ENCODE assay signal across 9 cellular contexts in genomic region chr16:29028457-29029167, GRCh38. TPM values are rescaled to one million over a fixed set of nuclear protein-coding genes. Genes with fewer than 3 reads are reported as not detected.
A peak's percentile ranks its signal among the peaks of the same experiment; 100 is the strongest.
DNase-seq lines count a peak whose midpoint lies in the region; ATAC-seq and TF ChIP-seq lines count a peak whose summit lies in the region.
"Had no signal": no experiment of that assay in that cellular context is flagged by ENCODE, and none has a peak within 500 bp of the region (broad histone marks: within the 10 kb centered on the region; RNA-seq: fewer than 3 reads in every experiment).

No MANE protein-coding gene starts in this region.

- TF ChIP-seq EP300 in sigmoid colon (IDR thresholded peaks at IDR 0.05): no peak

- peaks cover 0 to 7% (median 0%) of the 10 kb centered on the region in 3 donors for H3K27me3 ChIP-seq in sigmoid colon

- intact Hi-C loops in sigmoid colon (cut with DNase I): no loop called here

- H3K9me3 ChIP-seq in KOPT-K1 (ENCODE audit: insufficient read depth, low read length, poor library complexity, severe bottlenecking) (no peaks in the 10 kb centered on the region), sigmoid colon (no peaks in the 10 kb centered on the region)

- peak; percentile 32 for DNase-seq in activated CD4-positive, CD25-positive, alpha-beta regulatory T cell treated with anti-CD3 and anti-CD28 coated beads, Interleukin-2, amount 50 U/mL, for 72 hours
- DNase-seq in activated CD4-positive, CD25-positive, alpha-beta regulatory T cell (lab: John Stamatoyannopoulos, UW): no peak
- no peak for DNase-seq in central memory CD8-positive, alpha-beta T cell (ENCODE audit: low spot score in 2 of 2)
- peak; percentile 9 for DNase-seq in sigmoid colon
- no peak for DNase-seq in immature natural killer cell
- DNase-seq: NCI-H1417 had no signal

- H3K36me3 ChIP-seq in KOPT-K1 (ENCODE audit: insufficient read depth, low read length): no peaks in the 10 kb centered on the region
- no peaks in the 10 kb centered on the region for H3K36me3 ChIP-seq in sigmoid colon

- H3K4me1 ChIP-seq in sigmoid colon: no peaks in the 10 kb centered on the region

- peak in 1 of 2 donors; percentile 9 for TF ChIP-seq POLR2A in sigmoid colon (IDR thresholded peaks at IDR 0.05)

- H3K27ac ChIP-seq in KOPT-K1 (ENCODE audit: low read depth, low read length, poor library complexity, severe bottlenecking) (peak overlapping the region; percentile 93), sigmoid colon (no peak overlapping the region)

- H3K4me3 ChIP-seq in sigmoid colon: no peak overlapping the region

- H3K9me3 Mint-ChIP-seq in central memory CD8-positive, alpha-beta T cell: no peaks in the 10 kb centered on the region
- no peaks in the 10 kb centered on the region for H3K9me3 Mint-ChIP-seq in immature natural killer cell

- TF ChIP-seq CTCF in sigmoid colon (IDR thresholded peaks at IDR 0.05): no peak

- peak overlapping the region; percentile 32 for H3K4me3 Mint-ChIP-seq in central memory CD8-positive, alpha-beta T cell
- no peak overlapping the region for H3K4me3 Mint-ChIP-seq in immature natural killer cell

- H3K27me3 Mint-ChIP-seq in central memory CD8-positive, alpha-beta T cell: no peaks in the 10 kb centered on the region
- H3K27me3 Mint-ChIP-seq in immature natural killer cell (ENCODE audit: low read depth in 3 of 3): peaks cover 0 to 7% (median 1%) of the 10 kb centered on the region in 3 donors

- H3K36me3 Mint-ChIP-seq in central memory CD8-positive, alpha-beta T cell (ENCODE audit: insufficient read depth): peaks cover 4% of the 10 kb centered on the region
- no peaks in the 10 kb centered on the region for H3K36me3 Mint-ChIP-seq in immature natural killer cell

- peaks cover 36% of the 10 kb centered on the region for H3K4me1 Mint-ChIP-seq in central memory CD8-positive, alpha-beta T cell
- H3K4me1 Mint-ChIP-seq in immature natural killer cell: no peaks in the 10 kb centered on the region

- peak overlapping the region; percentile 67 for H3K27ac Mint-ChIP-seq in central memory CD8-positive, alpha-beta T cell (ENCODE audit: low read depth)
- H3K27ac Mint-ChIP-seq in immature natural killer cell: no peak overlapping the region

- no peak for ATAC-seq in central memory CD8-positive, alpha-beta T cell (replicated peaks; ENCODE audit: extremely low read depth, poor library complexity, severe bottlenecking)
- ATAC-seq in HG03457 (IDR thresholded peaks at IDR 0.05; ENCODE audit: unreplicated experiment): no peak
- no peak for ATAC-seq in GM18861 (IDR thresholded peaks at IDR 0.05; ENCODE audit: unreplicated experiment)

- WGBS in sigmoid colon, 2 donors: 69 to 79% methylated on average over 7 of the region's 7 CpGs

RNA-seq across cellular contexts. Expression of gene LAT, which starts 43.8 kb away (rescaled TPM):
- total RNA-seq in sigmoid colon: 10 to 100 TPM in 2 of 4 donors, 1 to 10 TPM in 2; 6.6 to 19.1 (median 9.3) TPM
- polyA plus RNA-seq in sigmoid colon (10 to 100 TPM in 1 of 3 donors, 1 to 10 TPM in 2; 1.4 to 26.2 (median 2.4) TPM), immature natural killer cell (100 to 1,000 TPM; 198 to 343 (median 220) TPM)

RNA-seq across cellular contexts. Expression of gene SPNS1, which starts 54.0 kb away (rescaled TPM):
- total RNA-seq in sigmoid colon: 10 to 100 TPM; 14.3 to 30.5 (median 14.7) TPM
- 10 to 100 TPM in 2 of 3 donors, 1 to 10 TPM in 1; 6.6 to 40.2 (median 14.1) TPM for polyA plus RNA-seq in sigmoid colon
- 10 to 100 TPM; 21.1 to 53.1 (median 30.2) TPM for polyA plus RNA-seq in immature natural killer cell

Comparison
In these comparisons a context has a peak if more than half of its experiments do, and no peak if none do; other contexts are left out.
1. DNase-seq: peak in activated CD4-positive, CD25-positive, alpha-beta regulatory T cell treated with anti-CD3 and anti-CD28 coated beads, Interleukin-2, amount 50 U/mL, for 72 hours (single experiment) and sigmoid colon (single experiment); none in activated CD4-positive, CD25-positive, alpha-beta regulatory T cell (0 of 4), central memory CD8-positive, alpha-beta T cell (0 of 2) and immature natural killer cell (0 of 3).
2. RNA of gene LAT, which starts 43.8 kb away (polyA plus RNA-seq): 198 to 343 TPM in immature natural killer cell; 1.4 to 26.2 TPM in sigmoid colon; every median in the first group is over 4 times any median in the second.